Comparison of ENCODE assay signal across 20 cellular contexts in the genomic region with DNA sequence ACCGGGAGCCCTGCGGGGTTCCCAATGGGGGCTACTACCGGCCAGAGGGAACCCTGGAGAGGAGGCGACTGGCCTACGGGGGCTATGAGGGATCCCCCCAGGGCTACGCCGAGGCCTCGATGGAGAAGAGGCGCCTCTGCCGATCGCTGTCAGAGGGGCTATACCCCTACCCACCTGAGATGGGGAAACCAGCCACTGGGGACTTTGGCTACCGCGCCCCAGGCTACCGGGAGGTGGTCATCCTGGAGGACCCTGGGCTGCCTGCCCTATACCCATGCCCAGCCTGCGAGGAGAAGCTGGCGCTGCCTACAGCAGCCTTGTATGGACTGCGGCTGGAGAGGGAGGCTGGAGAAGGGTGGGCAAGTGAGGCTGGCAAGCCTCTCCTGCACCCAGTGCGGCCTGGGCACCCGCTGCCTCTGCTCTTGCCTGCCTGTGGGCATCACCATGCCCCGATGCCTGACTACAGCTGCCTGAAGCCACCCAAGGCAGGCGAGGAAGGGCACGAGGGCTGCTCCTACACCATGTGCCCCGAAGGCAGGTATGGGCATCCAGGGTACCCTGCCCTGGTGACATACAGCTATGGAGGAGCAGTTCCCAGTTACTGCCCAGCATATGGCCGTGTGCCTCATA. TPM values are rescaled to one million over a fixed set of nuclear protein-coding genes. Genes with fewer than 3 reads are reported as not detected.
DNase-seq lines count a peak whose midpoint lies in the region; ATAC-seq and TF ChIP-seq lines count a peak whose summit lies in the region.
"Had no signal": no experiment of that assay in that cellular context is flagged by ENCODE, and none has a peak within 500 bp of the region (broad histone marks: within the 10 kb centered on the region; RNA-seq: fewer than 3 reads in every experiment).

No MANE protein-coding gene starts in this region.

- no TSS peak for BruUV-seq in OCI-LY7 (replicated peaks; lab: Mats Ljungman, UMichigan)

- H3K27ac Mint-ChIP-seq in activated CD4-positive, alpha-beta T cell treated with anti-CD3 and anti-CD28 coated beads for 36 hours = no peak overlapping the region
- no peak overlapping the region for H3K27ac Mint-ChIP-seq in activated CD4-positive, alpha-beta T cell treated with anti-CD3 and anti-CD28 coated beads, Interleukin-2, amount 10 ng/mL, durations not matched to agents 24 days and 14 days
- H3K27ac Mint-ChIP-seq: activated CD4-positive, alpha-beta memory T cell treated with anti-CD3 and anti-CD28 coated beads for 36 hours; T-helper 2 cell treated with Interferon-gamma antibody and Interleukin-4, amounts not matched to agents 5 μg/mL and 100 μg/mL, for 36 hours had no signal

- intact Hi-C loops in activated CD4-positive, alpha-beta T cell treated with anti-CD3 and anti-CD28 coated beads for 36 hours (cut with DNase I, micrococcal nuclease) = loop anchor here in 1 of 2 experiments (10.0 kb wide), 1 partner anchor 135 kb away; no protein-coding TSS in a partner anchor
- intact Hi-C loops in OCI-LY7 (cut with micrococcal nuclease; ENCODE audit: unreplicated experiment) = no loop called here
- intact Hi-C loops in activated CD4-positive, alpha-beta T cell treated with anti-CD3 and anti-CD28 coated beads, Interleukin-2, amount 10 ng/mL, durations not matched to agents 24 days and 14 days (cut with micrococcal nuclease) = no loop called here

- no peak overlapping the region for H3K4me3 Mint-ChIP-seq in activated CD4-positive, alpha-beta T cell treated with anti-CD3 and anti-CD28 coated beads for 36 hours
- H3K4me3 Mint-ChIP-seq in activated CD4-positive, alpha-beta T cell treated with anti-CD3 and anti-CD28 coated beads, Interleukin-2, amount 10 ng/mL, durations not matched to agents 24 days and 14 days = no peak overlapping the region
- H3K4me3 Mint-ChIP-seq: activated CD4-positive, alpha-beta memory T cell treated with anti-CD3 and anti-CD28 coated beads for 36 hours; T-helper 2 cell treated with Interferon-gamma antibody and Interleukin-4, amounts not matched to agents 5 μg/mL and 100 μg/mL, for 36 hours had no signal

- no peaks in the 10 kb centered on the region for H3K9me2 ChIP-seq in OCI-LY7 (ENCODE audit: insufficient read depth, low read length)
- H3K9me2 ChIP-seq: SK-N-SH had no signal

- H3K27me3 Mint-ChIP-seq in activated CD4-positive, alpha-beta T cell treated with anti-CD3 and anti-CD28 coated beads for 36 hours = no peaks in the 10 kb centered on the region
- H3K27me3 Mint-ChIP-seq in activated CD4-positive, alpha-beta T cell treated with anti-CD3 and anti-CD28 coated beads, Interleukin-2, amount 10 ng/mL, durations not matched to agents 24 days and 14 days = peaks cover 4% of the 10 kb centered on the region
- H3K27me3 Mint-ChIP-seq: activated CD4-positive, alpha-beta memory T cell treated with anti-CD3 and anti-CD28 coated beads for 36 hours had no signal

- H3K9me3 ChIP-seq in thoracic aorta (no peaks in the 10 kb centered on the region), OCI-LY7 (ENCODE audit: low read length) (no peaks in the 10 kb centered on the region)
- H3K9me3 ChIP-seq: HAP-1, heart left ventricle, SK-N-SH had no signal

- TF ChIP-seq CTCF in coronary artery (IDR thresholded peaks at IDR 0.05) = no peak
- no peak for TF ChIP-seq CTCF in thoracic aorta (IDR thresholded peaks at IDR 0.05)
- TF ChIP-seq CTCF in OCI-LY7 (conservative IDR thresholded peaks at IDR 0.05; ENCODE audit: low read length) = no peak

- DNase-seq in activated CD4-positive, alpha-beta T cell treated with anti-CD3 and anti-CD28 coated beads for 36 hours = peak; percentile 5
- DNase-seq in activated CD4-positive, alpha-beta T cell treated with anti-CD3 and anti-CD28 coated beads for 4 hours = no peak
- DNase-seq in coronary artery (ENCODE audit: low spot score) (no peak), mucosa of gallbladder (ENCODE audit: low spot score) (peak; percentile 9), thoracic aorta (ENCODE audit: low spot score) (no peak), OCI-LY7 (ENCODE audit: low spot score) (no peak), NCI-H2029 treated with DMSO at 0.1 percent for 48 hours (lab: John Stamatoyannopoulos, UW) (no peak)
- no peak for DNase-seq in activated CD4-positive, alpha-beta T cell treated with anti-CD3 and anti-CD28 coated beads, Interleukin-2, amount 10 ng/mL, durations not matched to agents 24 days and 14 days
- DNase-seq: activated CD4-positive, alpha-beta memory T cell treated with anti-CD3 and anti-CD28 coated beads for 36 hours; DND-41; Kasumi-1; NCI-H1048; NCI-H1930; nucleus accumbens; SK-N-SH; trophoblast cell had no signal

- H2AFZ ChIP-seq in OCI-LY7 (ENCODE audit: low read length) = no peak overlapping the region

- H3K4me3 ChIP-seq in coronary artery (no peak overlapping the region), thoracic aorta (no peak overlapping the region), OCI-LY7 (ENCODE audit: low read depth, low read length, poor library complexity, severe bottlenecking) (no peak overlapping the region)
- H3K4me3 ChIP-seq: HAP-1, heart left ventricle had no signal

- H3K27ac ChIP-seq in coronary artery (peak overlapping the region; percentile 83 to 96), thoracic aorta (peak overlapping the region; percentile 8 to 84), OCI-LY7 (ENCODE audit: low read depth, low read length, poor library complexity, severe bottlenecking) (no peak overlapping the region)
- H3K27ac ChIP-seq: 22Rv1 had no signal

- no peaks in the 10 kb centered on the region for H3K9me3 Mint-ChIP-seq in activated CD4-positive, alpha-beta T cell treated with anti-CD3 and anti-CD28 coated beads for 36 hours (ENCODE audit: low read depth)
- H3K9me3 Mint-ChIP-seq in activated CD4-positive, alpha-beta T cell treated with anti-CD3 and anti-CD28 coated beads, Interleukin-2, amount 10 ng/mL, durations not matched to agents 24 days and 14 days = no peaks in the 10 kb centered on the region
- H3K9me3 Mint-ChIP-seq: activated CD4-positive, alpha-beta memory T cell treated with anti-CD3 and anti-CD28 coated beads for 36 hours; T-helper 2 cell treated with Interferon-gamma antibody and Interleukin-4, amounts not matched to agents 5 μg/mL and 100 μg/mL, for 36 hours had no signal

- H3K4me1 Mint-ChIP-seq in activated CD4-positive, alpha-beta T cell treated with anti-CD3 and anti-CD28 coated beads for 36 hours = no peaks in the 10 kb centered on the region
- peaks cover 2% of the 10 kb centered on the region for H3K4me1 Mint-ChIP-seq in activated CD4-positive, alpha-beta T cell treated with anti-CD3 and anti-CD28 coated beads, Interleukin-2, amount 10 ng/mL, durations not matched to agents 24 days and 14 days

- no peak overlapping the region for H3K4me2 ChIP-seq in OCI-LY7 (ENCODE audit: low read length)
- H3K4me2 ChIP-seq: SK-N-SH had no signal

- H3K36me3 ChIP-seq in thoracic aorta = peaks cover 79% of the 10 kb centered on the region
- no peaks in the 10 kb centered on the region for H3K36me3 ChIP-seq in OCI-LY7 (ENCODE audit: insufficient read depth, low read length)

- H3K79me2 ChIP-seq in OCI-LY7 (ENCODE audit: insufficient read depth, low read depth, low read length) = no peaks in the 10 kb centered on the region

- POLR2A ChIA-PET in activated CD4-positive, alpha-beta T cell treated with anti-CD3 and anti-CD28 coated beads for 36 hours (lab: Charles Lee) = no interaction called here
- POLR2A ChIA-PET in OCI-LY7 (lab: Charles Lee) = interaction anchor here (0.6 kb wide), 1 partner anchor 29 kb away, joined by 3 read pairs; no protein-coding TSS in a partner anchor

- H3K27me3 ChIP-seq in thoracic aorta (replicated peaks; ENCODE audit: insufficient read depth) = no peaks in the 10 kb centered on the region
- H3K27me3 ChIP-seq: heart left ventricle had no signal

- H3K4me1 ChIP-seq in thoracic aorta (ENCODE audit: control insufficient read depth in 1 of 2, low read depth in 2 of 2) = peaks cover 16 to 67% of the 10 kb centered on the region in 2 donors
- H3K4me1 ChIP-seq in OCI-LY7 (ENCODE audit: insufficient read depth, low read length, poor library complexity, severe bottlenecking) = no peaks in the 10 kb centered on the region
- H3K4me1 ChIP-seq: HAP-1 had no signal

- CTCF ChIA-PET in activated CD4-positive, alpha-beta T cell treated with anti-CD3 and anti-CD28 coated beads for 36 hours (lab: Charles Lee) = interaction anchor here (15.8 kb wide), 1 partner anchor 41 kb away, joined by 277 read pairs; a partner anchor contains a TSS
- CTCF ChIA-PET in OCI-LY7 (lab: Charles Lee; ENCODE audit: unreplicated experiment) = no interaction called here

- peaks cover 3% of the 10 kb centered on the region for H3K36me3 Mint-ChIP-seq in activated CD4-positive, alpha-beta T cell treated with anti-CD3 and anti-CD28 coated beads for 36 hours (ENCODE audit: low read depth)
- peaks cover 4% of the 10 kb centered on the region for H3K36me3 Mint-ChIP-seq in activated CD4-positive, alpha-beta T cell treated with anti-CD3 and anti-CD28 coated beads, Interleukin-2, amount 10 ng/mL, durations not matched to agents 24 days and 14 days (ENCODE audit: low read depth)
- H3K36me3 Mint-ChIP-seq: activated CD4-positive, alpha-beta memory T cell treated with anti-CD3 and anti-CD28 coated beads for 36 hours had no signal

- H4K20me1 ChIP-seq in OCI-LY7 (ENCODE audit: insufficient read depth, low read length) = no peaks in the 10 kb centered on the region

- no peak for ATAC-seq in activated CD4-positive, alpha-beta T cell treated with anti-CD3 and anti-CD28 coated beads for 36 hours
- ATAC-seq in thoracic aorta (ENCODE audit: insufficient number of reproducible peaks, low FRiP score, low read depth) = no peak
- ATAC-seq: heart left ventricle had no signal

RNA-seq across cellular contexts. Expression of a gene that starts 9.7 kb away (rescaled TPM):
- 1 to 10 TPM in 1 of 2 experiments, under 1 TPM in 1; 0.77 to 2.4 TPM for total RNA-seq in activated CD4-positive, alpha-beta T cell treated with anti-CD3 and anti-CD28 coated beads for 36 hours
- total RNA-seq in mucosa of gallbladder (124 TPM), thoracic aorta (100 to 1,000 TPM; 292 to 307 TPM), OCI-LY7 (2022) (1.3 and 1.6 TPM in 2 replicates)
- 0.25 TPM in 1 of 2 replicates, not detected in the other for total RNA-seq in OCI-LY7 (2014; rRNA removed; shearing (Covaris generic))
- total RNA-seq in activated CD4-positive, alpha-beta T cell treated with anti-CD3 and anti-CD28 coated beads, Interleukin-2, amount 10 ng/mL, durations not matched to agents 24 days and 14 days = 1.8 and 2.3 TPM in 2 replicates

RNA-seq across cellular contexts. Expression of a gene that starts 19.6 kb away (rescaled TPM):
- 10 to 100 TPM; 13.7 to 18.2 TPM for total RNA-seq in activated CD4-positive, alpha-beta T cell treated with anti-CD3 and anti-CD28 coated beads for 36 hours
- total RNA-seq in mucosa of gallbladder = 68.4 TPM
- total RNA-seq in thoracic aorta = 10 to 100 TPM; 68.0 to 94.8 TPM
- 7.3 and 10.9 TPM in 2 replicates for total RNA-seq in OCI-LY7 (2014; rRNA removed; shearing (Covaris generic))
- total RNA-seq in OCI-LY7 (2022) = 17.2 and 20.5 TPM in 2 replicates
- 35.6 TPM in 2 replicates for total RNA-seq in activated CD4-positive, alpha-beta T cell treated with anti-CD3 and anti-CD28 coated beads, Interleukin-2, amount 10 ng/mL, durations not matched to agents 24 days and 14 days

RNA-seq across cellular contexts. Expression of a gene that starts 37.9 kb away (rescaled TPM):
- 1 to 10 TPM; 1.3 to 2.4 TPM for total RNA-seq in activated CD4-positive, alpha-beta T cell treated with anti-CD3 and anti-CD28 coated beads for 36 hours
- total RNA-seq in mucosa of gallbladder = 22.8 TPM
- 1,000 to 10,000 TPM; 1,999 to 2,150 TPM for total RNA-seq in thoracic aorta
- not detected in 2 replicates for total RNA-seq in OCI-LY7 (2014; rRNA removed; shearing (Covaris generic))
- 1.2 and 2.9 TPM in 2 replicates for total RNA-seq in OCI-LY7 (2022)
- total RNA-seq in activated CD4-positive, alpha-beta T cell treated with anti-CD3 and anti-CD28 coated beads, Interleukin-2, amount 10 ng/mL, durations not matched to agents 24 days and 14 days = not detected in 2 replicates

RNA-seq across cellular contexts. Expression of a gene that starts 43.7 kb away (rescaled TPM):
- total RNA-seq in activated CD4-positive, alpha-beta T cell treated with anti-CD3 and anti-CD28 coated beads for 36 hours = under 1 TPM; 0.57 to 0.79 TPM
- total RNA-seq in mucosa of gallbladder (0.75 TPM), thoracic aorta (under 1 TPM; 0.81 to 0.99 TPM), OCI-LY7 (2022) (1.2 and 1.8 TPM in 2 replicates)
- total RNA-seq in OCI-LY7 (2014; rRNA removed; shearing (Covaris generic)) = 0.06 and 0.08 TPM in 2 replicates
- not detected in 2 replicates for total RNA-seq in activated CD4-positive, alpha-beta T cell treated with anti-CD3 and anti-CD28 coated beads, Interleukin-2, amount 10 ng/mL, durations not matched to agents 24 days and 14 days

RNA-seq across cellular contexts. Expression of a gene that starts 53.3 kb away (rescaled TPM):
- total RNA-seq in activated CD4-positive, alpha-beta T cell treated with anti-CD3 and anti-CD28 coated beads for 36 hours = 100 to 1,000 TPM; 698 to 781 TPM
- total RNA-seq in mucosa of gallbladder (546 TPM), thoracic aorta (100 to 1,000 TPM; 279 to 338 TPM), OCI-LY7 (2022) (745 and 898 TPM in 2 replicates)
- 645 and 872 TPM in 2 replicates for total RNA-seq in OCI-LY7 (2014; rRNA removed; shearing (Covaris generic))
- 500 and 521 TPM in 2 replicates for total RNA-seq in activated CD4-positive, alpha-beta T cell treated with anti-CD3 and anti-CD28 coated beads, Interleukin-2, amount 10 ng/mL, durations not matched to agents 24 days and 14 days

Comparison
In these comparisons a context has a peak if more than half of its experiments do, and no peak if none do; other contexts are left out.
1. DNase-seq: peak in activated CD4-positive, alpha-beta T cell treated with anti-CD3 and anti-CD28 coated beads for 36 hours (single experiment) and mucosa of gallbladder (single experiment); none in activated CD4-positive, alpha-beta T cell treated with anti-CD3 and anti-CD28 coated beads for 4 hours (0 of 2), coronary artery (single experiment), thoracic aorta (single experiment), OCI-LY7 (single experiment), NCI-H2029 treated with DMSO at 0.1 percent for 48 hours (single experiment) and activated CD4-positive, alpha-beta T cell treated with anti-CD3 and anti-CD28 coated beads, Interleukin-2, amount 10 ng/mL, durations not matched to agents 24 days and 14 days (single experiment).
2. RNA of a gene that starts 9.7 kb away (total RNA-seq): 292 to 307 TPM in thoracic aorta and 124 TPM in mucosa of gallbladder (single experiment); 0.77 to 2.4 TPM in activated CD4-positive, alpha-beta T cell treated with anti-CD3 and anti-CD28 coated beads for 36 hours, 1.8 to 2.3 TPM in activated CD4-positive, alpha-beta T cell treated with anti-CD3 and anti-CD28 coated beads, Interleukin-2, amount 10 ng/mL, durations not matched to agents 24 days and 14 days and 0.25 to 1.6 TPM in OCI-LY7; every median in the first group is over 10 times any median in the second.
3. RNA of a gene that starts 37.9 kb away (total RNA-seq): 1,999 to 2,150 TPM in thoracic aorta; 22.8 TPM in mucosa of gallbladder (single experiment), 1.2 to 2.9 TPM in OCI-LY7, 1.3 to 2.4 TPM in activated CD4-positive, alpha-beta T cell treated with anti-CD3 and anti-CD28 coated beads for 36 hours and not detected in activated CD4-positive, alpha-beta T cell treated with anti-CD3 and anti-CD28 coated beads, Interleukin-2, amount 10 ng/mL, durations not matched to agents 24 days and 14 days; every median in the first group is over 10 times any median in the second.